2 cellular contexts compared by ENCODE assay signal in the genomic region with DNA sequence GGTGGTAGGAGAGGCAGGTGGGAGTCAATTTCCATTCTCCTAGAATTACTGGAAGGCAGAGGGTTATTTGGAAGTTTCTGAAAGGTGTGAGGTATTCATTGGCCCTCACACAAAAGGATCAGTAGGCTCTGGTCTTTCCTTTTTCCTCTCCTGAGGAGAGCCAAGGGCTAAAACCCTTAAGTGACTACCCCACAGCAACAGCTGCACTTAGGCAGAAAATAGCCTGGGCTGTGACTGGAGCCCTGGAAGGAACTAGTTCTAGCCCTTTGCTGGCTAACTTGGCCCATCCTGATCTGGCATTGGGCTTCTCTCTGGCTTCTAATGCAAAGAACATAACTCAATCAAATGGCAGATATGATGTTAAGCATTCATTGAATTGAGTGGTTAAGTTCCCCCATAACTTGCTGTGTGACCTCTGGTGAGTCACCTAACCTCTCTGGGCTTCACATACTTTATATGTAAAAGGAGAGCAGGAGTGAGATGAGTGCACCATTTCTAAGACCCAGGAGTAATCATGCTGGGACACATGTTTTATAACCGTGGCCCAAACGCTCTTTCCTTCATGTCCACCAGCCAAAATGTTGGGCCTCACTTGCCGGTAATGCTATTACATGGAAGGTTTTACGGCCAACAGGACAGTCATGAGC.
TF ChIP-seq lines count a peak whose summit lies in the region.

No MANE protein-coding gene starts in this region.

TF ChIP-seq in HEK293, 187 proteins besides CTCF, POLR2A, EP300 and RAD21:
- TF ChIP-seq ZNF768 (tag by site-specific recombination; IDR thresholded peaks at IDR 0.05) (peak; percentile 86), ZNF555 (tag by site-specific recombination; conservative IDR thresholded peaks at IDR 0.05) (no peak), ZFHX2 (tag by site-specific recombination; conservative IDR thresholded peaks at IDR 0.05) (no peak)
- TF ChIP-seq, protein P1, sequence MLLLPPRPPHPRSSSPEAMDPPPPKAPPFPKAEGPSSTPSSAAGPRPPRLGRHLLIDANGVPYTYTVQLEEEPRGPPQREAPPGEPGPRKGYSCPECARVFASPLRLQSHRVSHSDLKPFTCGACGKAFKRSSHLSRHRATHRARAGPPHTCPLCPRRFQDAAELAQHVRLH (tag by site-specific recombination; IDR thresholded peaks at IDR 0.05), result 0 out of 2 replicates have a peak, but pooled peaks have one; percentile 23

TF ChIP-seq in GM23338, 12 proteins besides CTCF, POLR2A, EP300 and RAD21:
- no peak for TF ChIP-seq EZH2 (IDR thresholded peaks at IDR 0.05; ENCODE audit: low read depth, unreplicated experiment)
- TF ChIP-seq ZNF331 (CRISPR knock-in tag; IDR thresholded peaks at IDR 0.05; ENCODE audit: low read depth), result no peak
- TF ChIP-seq ZNF114 (CRISPR knock-in tag; IDR thresholded peaks at IDR 0.05), result no peak
- no peak for TF ChIP-seq EZH2phosphoT487 (IDR thresholded peaks at IDR 0.05; ENCODE audit: unreplicated experiment)
- TF ChIP-seq, protein P2, sequence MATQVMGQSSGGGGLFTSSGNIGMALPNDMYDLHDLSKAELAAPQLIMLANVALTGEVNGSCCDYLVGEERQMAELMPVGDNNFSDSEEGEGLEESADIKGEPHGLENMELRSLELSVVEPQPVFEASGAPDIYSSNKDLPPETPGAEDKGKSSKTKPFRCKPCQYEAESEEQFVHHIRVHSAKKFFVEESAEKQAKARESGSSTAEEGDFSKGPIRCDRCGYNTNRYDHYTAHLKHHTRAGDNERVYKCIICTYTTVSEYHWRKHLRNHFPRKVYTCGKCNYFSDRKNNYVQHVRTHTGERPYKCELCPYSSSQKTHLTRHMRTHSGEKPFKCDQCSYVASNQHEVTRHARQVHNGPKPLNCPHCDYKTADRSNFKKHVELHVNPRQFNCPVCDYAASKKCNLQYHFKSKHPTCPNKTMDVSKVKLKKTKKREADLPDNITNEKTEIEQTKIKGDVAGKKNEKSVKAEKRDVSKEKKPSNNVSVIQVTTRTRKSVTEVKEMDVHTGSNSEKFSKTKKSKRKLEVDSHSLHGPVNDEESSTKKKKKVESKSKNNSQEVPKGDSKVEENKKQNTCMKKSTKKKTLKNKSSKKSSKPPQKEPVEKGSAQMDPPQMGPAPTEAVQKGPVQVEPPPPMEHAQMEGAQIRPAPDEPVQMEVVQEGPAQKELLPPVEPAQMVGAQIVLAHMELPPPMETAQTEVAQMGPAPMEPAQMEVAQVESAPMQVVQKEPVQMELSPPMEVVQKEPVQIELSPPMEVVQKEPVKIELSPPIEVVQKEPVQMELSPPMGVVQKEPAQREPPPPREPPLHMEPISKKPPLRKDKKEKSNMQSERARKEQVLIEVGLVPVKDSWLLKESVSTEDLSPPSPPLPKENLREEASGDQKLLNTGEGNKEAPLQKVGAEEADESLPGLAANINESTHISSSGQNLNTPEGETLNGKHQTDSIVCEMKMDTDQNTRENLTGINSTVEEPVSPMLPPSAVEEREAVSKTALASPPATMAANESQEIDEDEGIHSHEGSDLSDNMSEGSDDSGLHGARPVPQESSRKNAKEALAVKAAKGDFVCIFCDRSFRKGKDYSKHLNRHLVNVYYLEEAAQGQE (IDR thresholded peaks at IDR 0.05; ENCODE audit: unreplicated experiment), result no peak
- TF ChIP-seq, protein P3, sequence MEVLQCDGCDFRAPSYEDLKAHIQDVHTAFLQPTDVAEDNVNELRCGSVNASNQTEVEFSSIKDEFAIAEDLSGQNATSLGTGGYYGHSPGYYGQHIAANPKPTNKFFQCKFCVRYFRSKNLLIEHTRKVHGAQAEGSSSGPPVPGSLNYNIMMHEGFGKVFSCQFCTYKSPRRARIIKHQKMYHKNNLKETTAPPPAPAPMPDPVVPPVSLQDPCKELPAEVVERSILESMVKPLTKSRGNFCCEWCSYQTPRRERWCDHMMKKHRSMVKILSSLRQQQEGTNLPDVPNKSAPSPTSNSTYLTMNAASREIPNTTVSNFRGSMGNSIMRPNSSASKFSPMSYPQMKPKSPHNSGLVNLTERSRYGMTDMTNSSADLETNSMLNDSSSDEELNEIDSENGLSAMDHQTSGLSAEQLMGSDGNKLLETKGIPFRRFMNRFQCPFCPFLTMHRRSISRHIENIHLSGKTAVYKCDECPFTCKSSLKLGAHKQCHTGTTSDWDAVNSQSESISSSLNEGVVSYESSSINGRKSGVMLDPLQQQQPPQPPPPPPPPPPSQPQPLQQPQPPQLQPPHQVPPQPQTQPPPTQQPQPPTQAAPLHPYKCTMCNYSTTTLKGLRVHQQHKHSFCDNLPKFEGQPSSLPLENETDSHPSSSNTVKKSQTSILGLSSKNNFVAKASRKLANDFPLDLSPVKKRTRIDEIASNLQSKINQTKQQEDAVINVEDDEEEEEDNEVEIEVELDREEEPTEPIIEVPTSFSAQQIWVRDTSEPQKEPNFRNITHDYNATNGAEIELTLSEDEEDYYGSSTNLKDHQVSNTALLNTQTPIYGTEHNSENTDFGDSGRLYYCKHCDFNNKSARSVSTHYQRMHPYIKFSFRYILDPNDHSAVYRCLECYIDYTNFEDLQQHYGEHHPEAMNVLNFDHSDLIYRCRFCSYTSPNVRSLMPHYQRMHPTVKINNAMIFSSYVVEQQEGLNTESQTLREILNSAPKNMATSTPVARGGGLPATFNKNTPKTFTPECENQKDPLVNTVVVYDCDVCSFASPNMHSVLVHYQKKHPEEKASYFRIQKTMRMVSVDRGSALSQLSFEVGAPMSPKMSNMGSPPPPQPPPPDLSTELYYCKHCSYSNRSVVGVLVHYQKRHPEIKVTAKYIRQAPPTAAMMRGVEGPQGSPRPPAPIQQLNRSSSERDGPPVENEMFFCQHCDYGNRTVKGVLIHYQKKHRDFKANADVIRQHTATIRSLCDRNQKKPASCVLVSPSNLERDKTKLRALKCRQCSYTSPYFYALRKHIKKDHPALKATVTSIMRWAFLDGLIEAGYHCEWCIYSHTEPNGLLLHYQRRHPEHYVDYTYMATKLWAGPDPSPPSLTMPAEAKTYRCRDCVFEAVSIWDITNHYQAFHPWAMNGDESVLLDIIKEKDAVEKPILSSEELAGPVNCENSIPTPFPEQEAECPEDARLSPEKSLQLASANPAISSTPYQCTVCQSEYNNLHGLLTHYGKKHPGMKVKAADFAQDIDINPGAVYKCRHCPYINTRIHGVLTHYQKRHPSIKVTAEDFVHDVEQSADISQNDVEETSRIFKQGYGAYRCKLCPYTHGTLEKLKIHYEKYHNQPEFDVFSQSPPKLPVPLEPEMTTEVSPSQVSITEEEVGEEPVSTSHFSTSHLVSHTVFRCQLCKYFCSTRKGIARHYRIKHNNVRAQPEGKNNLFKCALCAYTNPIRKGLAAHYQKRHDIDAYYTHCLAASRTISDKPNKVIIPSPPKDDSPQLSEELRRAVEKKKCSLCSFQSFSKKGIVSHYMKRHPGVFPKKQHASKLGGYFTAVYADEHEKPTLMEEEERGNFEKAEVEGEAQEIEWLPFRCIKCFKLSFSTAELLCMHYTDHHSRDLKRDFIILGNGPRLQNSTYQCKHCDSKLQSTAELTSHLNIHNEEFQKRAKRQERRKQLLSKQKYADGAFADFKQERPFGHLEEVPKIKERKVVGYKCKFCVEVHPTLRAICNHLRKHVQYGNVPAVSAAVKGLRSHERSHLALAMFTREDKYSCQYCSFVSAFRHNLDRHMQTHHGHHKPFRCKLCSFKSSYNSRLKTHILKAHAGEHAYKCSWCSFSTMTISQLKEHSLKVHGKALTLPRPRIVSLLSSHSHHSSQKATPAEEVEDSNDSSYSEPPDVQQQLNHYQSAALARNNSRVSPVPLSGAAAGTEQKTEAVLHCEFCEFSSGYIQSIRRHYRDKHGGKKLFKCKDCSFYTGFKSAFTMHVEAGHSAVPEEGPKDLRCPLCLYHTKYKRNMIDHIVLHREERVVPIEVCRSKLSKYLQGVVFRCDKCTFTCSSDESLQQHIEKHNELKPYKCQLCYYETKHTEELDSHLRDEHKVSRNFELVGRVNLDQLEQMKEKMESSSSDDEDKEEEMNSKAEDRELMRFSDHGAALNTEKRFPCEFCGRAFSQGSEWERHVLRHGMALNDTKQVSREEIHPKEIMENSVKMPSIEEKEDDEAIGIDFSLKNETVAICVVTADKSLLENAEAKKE (CRISPR knock-in tag; IDR thresholded peaks at IDR 0.05), result no peak
- TF ChIP-seq POLR2AphosphoS5 (IDR thresholded peaks at IDR 0.05; ENCODE audit: low read depth), result no peak
- TF ChIP-seq JUNB (IDR thresholded peaks at IDR 0.05; ENCODE audit: unreplicated experiment), result no peak
- no peak for TF ChIP-seq NANOG (IDR thresholded peaks at IDR 0.05; ENCODE audit: borderline replicate concordance)
- TF ChIP-seq STAT1 (IDR thresholded peaks at IDR 0.05; ENCODE audit: unreplicated experiment), result no peak
- TF ChIP-seq, protein P4, sequence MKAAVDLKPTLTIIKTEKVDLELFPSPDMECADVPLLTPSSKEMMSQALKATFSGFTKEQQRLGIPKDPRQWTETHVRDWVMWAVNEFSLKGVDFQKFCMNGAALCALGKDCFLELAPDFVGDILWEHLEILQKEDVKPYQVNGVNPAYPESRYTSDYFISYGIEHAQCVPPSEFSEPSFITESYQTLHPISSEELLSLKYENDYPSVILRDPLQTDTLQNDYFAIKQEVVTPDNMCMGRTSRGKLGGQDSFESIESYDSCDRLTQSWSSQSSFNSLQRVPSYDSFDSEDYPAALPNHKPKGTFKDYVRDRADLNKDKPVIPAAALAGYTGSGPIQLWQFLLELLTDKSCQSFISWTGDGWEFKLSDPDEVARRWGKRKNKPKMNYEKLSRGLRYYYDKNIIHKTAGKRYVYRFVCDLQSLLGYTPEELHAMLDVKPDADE (IDR thresholded peaks at IDR 0.05), result no peak
TF ChIP-seq in GM23338: peak in this region for 0.
